ENCODE assay signal across 1 cellular context in the genomic region with DNA sequence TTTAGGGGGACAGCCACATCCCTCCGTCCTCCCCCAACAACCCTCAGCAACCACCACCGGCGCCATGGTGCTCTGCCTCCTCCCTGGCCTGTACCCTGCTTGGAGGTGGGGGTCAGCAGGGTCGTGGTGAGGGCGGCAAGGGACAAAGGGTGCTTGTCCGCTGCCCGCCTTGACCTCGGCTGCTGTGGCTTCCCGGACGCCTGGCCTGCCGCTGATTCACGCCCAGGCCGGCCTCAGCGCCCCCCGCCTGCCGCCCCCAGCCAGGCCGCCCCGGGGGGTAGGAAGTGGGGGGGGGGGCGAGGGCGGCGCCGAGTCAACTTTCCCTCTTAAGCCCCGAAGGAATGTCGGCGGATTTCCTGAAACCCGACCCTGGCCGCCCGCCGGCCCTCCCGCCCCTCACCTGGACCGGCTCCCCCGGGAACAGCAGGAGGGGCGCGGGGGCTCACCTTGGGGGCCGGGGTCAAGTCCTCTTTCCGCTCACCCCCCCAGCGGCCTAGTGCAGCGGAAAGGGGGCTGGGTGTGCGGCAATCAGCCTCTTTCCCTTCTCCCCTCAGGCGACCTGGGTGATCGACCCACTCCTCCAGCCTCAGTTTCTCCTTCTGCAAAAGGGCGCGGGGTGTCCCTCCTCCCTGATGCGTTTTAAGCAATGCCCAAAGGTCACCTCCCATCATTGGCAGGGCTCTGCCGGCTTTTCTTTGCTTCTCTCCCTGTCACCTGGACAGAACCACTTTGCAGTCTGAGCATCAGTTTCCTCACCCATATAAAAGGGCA.
TF ChIP-seq lines count a peak whose summit lies in the region.

No MANE protein-coding gene starts in this region.

TF ChIP-seq in HepG2, 621 proteins besides CTCF, POLR2A, EP300 and RAD21 (continues in another document):
- TF ChIP-seq HNRNPH1 (optimal IDR thresholded peaks at IDR 0.05; ENCODE audit: low read depth, low read length) (no peak), ZNF879 (CRISPR knock-in tag; IDR thresholded peaks at IDR 0.05) (no peak), TBX3 (IDR thresholded peaks at IDR 0.05; ENCODE audit: borderline replicate concordance) (peak; percentile 52; the same call in 1 of the 2 replicates), IKZF4 (CRISPR knock-in tag; IDR thresholded peaks at IDR 0.05; ENCODE audit: borderline replicate concordance, low read depth, not compliant biosample characterization) (no peak), ZNF281 (CRISPR knock-in tag; IDR thresholded peaks at IDR 0.05; ENCODE audit: borderline replicate concordance) (peak; percentile 77; the same call in 1 of the 2 replicates), MIER2 (CRISPR knock-in tag; IDR thresholded peaks at IDR 0.05) (no peak), SRSF1 (optimal IDR thresholded peaks at IDR 0.05; ENCODE audit: low read depth, low read length) (peak; percentile 99), MXD4 (CRISPR knock-in tag; IDR thresholded peaks at IDR 0.05) (no peak; the same call in 1 of the 2 replicates), ZSCAN29 (CRISPR knock-in tag; conservative IDR thresholded peaks at IDR 0.05) (no peak), CHD4 (IDR thresholded peaks at IDR 0.05; ENCODE audit: borderline replicate concordance, low read length) (peak; percentile 76; the same call in 1 of the 2 replicates), ARID3A (IDR thresholded peaks at IDR 0.05; ENCODE audit: low read depth, low read length) (no peak), ZNF441 (CRISPR knock-in tag; IDR thresholded peaks at IDR 0.05; ENCODE audit: borderline replicate concordance) (no peak), HMGXB3 (CRISPR knock-in tag; IDR thresholded peaks at IDR 0.05; ENCODE audit: borderline replicate concordance) (no peak), ZSCAN9 (CRISPR knock-in tag; IDR thresholded peaks at IDR 0.05; ENCODE audit: borderline replicate concordance) (no peak; the same call in 1 of the 2 replicates), KAT7 (CRISPR knock-in tag; IDR thresholded peaks at IDR 0.05; ENCODE audit: borderline replicate concordance) (no peak), NAIF1 (CRISPR knock-in tag; IDR thresholded peaks at IDR 0.05; ENCODE audit: borderline replicate concordance) (no peak; the same call in 1 of the 2 replicates), ZFP36L2 (CRISPR knock-in tag; IDR thresholded peaks at IDR 0.05) (no peak), ZNF235 (CRISPR knock-in tag; IDR thresholded peaks at IDR 0.05; ENCODE audit: borderline replicate concordance) (no peak; the same call in 1 of the 2 replicates), POGZ (CRISPR knock-in tag; IDR thresholded peaks at IDR 0.05) (peak; percentile 36), ZNF20 (CRISPR knock-in tag; IDR thresholded peaks at IDR 0.05) (no peak), ZNF747 (CRISPR knock-in tag; IDR thresholded peaks at IDR 0.05; ENCODE audit: borderline replicate concordance) (no peak), ZBTB40 (IDR thresholded peaks at IDR 0.05) (no peak), ZBTB40 (CRISPR knock-in tag; IDR thresholded peaks at IDR 0.05) (no peak), TEAD2 (CRISPR knock-in tag; IDR thresholded peaks at IDR 0.05) (no peak), HMGA1 (CRISPR knock-in tag; conservative IDR thresholded peaks at IDR 0.05) (no peak), SRY (CRISPR knock-in tag; IDR thresholded peaks at IDR 0.05) (no peak), RARG (CRISPR knock-in tag; IDR thresholded peaks at IDR 0.05; ENCODE audit: low read depth) (no peak), RELA (CRISPR knock-in tag; IDR thresholded peaks at IDR 0.05) (no peak), PLSCR1 (CRISPR knock-in tag; IDR thresholded peaks at IDR 0.05; ENCODE audit: borderline replicate concordance) (no peak), ATF1 (CRISPR knock-in tag; IDR thresholded peaks at IDR 0.05) (no peak), RFX3 (CRISPR knock-in tag; IDR thresholded peaks at IDR 0.05) (no peak)
- TF ChIP-seq, protein P1, sequence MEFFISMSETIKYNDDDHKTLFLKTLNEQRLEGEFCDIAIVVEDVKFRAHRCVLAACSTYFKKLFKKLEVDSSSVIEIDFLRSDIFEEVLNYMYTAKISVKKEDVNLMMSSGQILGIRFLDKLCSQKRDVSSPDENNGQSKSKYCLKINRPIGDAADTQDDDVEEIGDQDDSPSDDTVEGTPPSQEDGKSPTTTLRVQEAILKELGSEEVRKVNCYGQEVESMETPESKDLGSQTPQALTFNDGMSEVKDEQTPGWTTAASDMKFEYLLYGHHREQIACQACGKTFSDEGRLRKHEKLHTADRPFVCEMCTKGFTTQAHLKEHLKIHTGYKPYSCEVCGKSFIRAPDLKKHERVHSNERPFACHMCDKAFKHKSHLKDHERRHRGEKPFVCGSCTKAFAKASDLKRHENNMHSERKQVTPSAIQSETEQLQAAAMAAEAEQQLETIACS (CRISPR knock-in tag; IDR thresholded peaks at IDR 0.05), result no peak
- TF ChIP-seq, protein P2, sequence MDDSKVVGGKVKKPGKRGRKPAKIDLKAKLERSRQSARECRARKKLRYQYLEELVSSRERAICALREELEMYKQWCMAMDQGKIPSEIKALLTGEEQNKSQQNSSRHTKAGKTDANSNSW (CRISPR knock-in tag; IDR thresholded peaks at IDR 0.05; ENCODE audit: borderline replicate concordance), result no peak
